ENCODE assay signal across 9 cellular contexts in the genomic region with DNA sequence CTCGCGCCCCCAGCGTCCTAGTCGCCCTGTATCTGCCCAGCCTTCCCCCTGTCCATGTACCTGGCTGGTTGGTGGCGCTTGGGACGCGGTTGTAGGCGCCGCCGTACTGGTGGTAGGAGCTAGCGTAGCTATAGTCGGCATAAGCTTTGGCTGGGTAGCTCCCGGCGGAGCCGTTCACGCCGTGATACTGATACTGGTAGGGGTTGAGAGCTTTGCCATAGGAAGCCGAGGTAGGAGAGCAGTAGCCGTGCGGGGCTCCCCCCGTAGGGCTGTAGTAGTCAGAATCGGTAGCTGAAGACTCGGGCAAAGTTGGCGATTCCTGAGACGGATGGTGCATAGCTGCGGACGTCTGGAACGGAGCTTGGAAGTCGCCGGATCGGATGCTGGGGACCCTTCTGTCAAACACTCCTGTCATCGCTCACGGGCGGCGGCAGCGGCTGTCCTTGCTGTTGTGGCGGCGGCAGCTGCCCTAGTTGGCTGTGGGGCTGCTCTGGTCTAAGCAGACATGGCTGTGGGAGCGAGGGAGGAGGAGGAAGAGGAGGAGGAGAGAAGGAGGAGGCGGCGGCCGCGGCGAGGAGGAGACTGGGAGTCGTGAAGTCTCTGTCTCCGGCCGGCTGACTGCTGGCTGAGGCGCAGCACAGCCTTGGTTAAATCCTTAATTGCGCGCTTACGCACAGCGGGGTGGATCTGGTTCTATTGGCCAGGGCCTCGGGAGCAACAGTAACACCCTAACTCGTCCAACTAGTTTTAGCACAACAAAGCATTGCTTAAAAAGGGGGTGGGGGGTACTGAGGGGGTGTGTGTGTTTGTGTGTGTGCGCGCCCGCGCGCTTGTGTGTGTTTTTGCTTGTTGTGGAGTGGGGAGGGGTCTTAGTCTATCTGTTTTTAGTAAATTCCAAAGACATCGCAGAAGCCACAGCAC. TPM values are rescaled to one million over a fixed set of nuclear protein-coding genes. Genes with fewer than 3 reads are reported as not detected.
DNase-seq lines count a peak whose midpoint lies in the region; ATAC-seq and TF ChIP-seq lines count a peak whose summit lies in the region.
"Had no signal": no experiment of that assay in that cellular context is flagged by ENCODE, and none has a peak within 500 bp of the region (broad histone marks: within the 10 kb centered on the region; RNA-seq: fewer than 3 reads in every experiment).

A gene (minus strand): TSS at position 623 of the 921 bp plus-strand sequence. CDS start 208 bp downstream, at position 415.

- no peaks in the 10 kb centered on the region for H3K9me3 Mint-ChIP-seq in activated CD8-positive, alpha-beta memory T cell treated with anti-CD3 and anti-CD28 coated beads, Interleukin-2, amount 10 ng/mL, durations not matched to agents 7 days and 5 days (ENCODE audit: low read depth)

- H3K4me1 ChIP-seq in muscle layer of duodenum (ENCODE audit: control insufficient read depth in 1 of 2, insufficient read depth in 2 of 2, low read length in 2 of 2) = peaks cover 10 to 53% of the 10 kb centered on the region in 2 donors

- H3K27ac Mint-ChIP-seq in activated CD8-positive, alpha-beta memory T cell treated with anti-CD3 and anti-CD28 coated beads, Interleukin-2, amount 10 ng/mL, durations not matched to agents 7 days and 5 days = peak within 1 kb of the TSS; percentile 64

- H3K27me3 Mint-ChIP-seq in activated CD8-positive, alpha-beta memory T cell treated with anti-CD3 and anti-CD28 coated beads, Interleukin-2, amount 10 ng/mL, durations not matched to agents 7 days and 5 days = peaks cover 89% of the 10 kb centered on the region

- H3K4me3 Mint-ChIP-seq in activated CD8-positive, alpha-beta memory T cell treated with anti-CD3 and anti-CD28 coated beads, Interleukin-2, amount 10 ng/mL, durations not matched to agents 7 days and 5 days = peak within 1 kb of the TSS; percentile 9

- peaks cover 25% of the 10 kb centered on the region for H3K4me1 Mint-ChIP-seq in activated CD8-positive, alpha-beta memory T cell treated with anti-CD3 and anti-CD28 coated beads, Interleukin-2, amount 10 ng/mL, durations not matched to agents 7 days and 5 days

- H3K9me3 ChIP-seq in muscle layer of duodenum (ENCODE audit: control insufficient read depth in 1 of 2, low read length in 2 of 2) = no peaks in the 10 kb centered on the region

- DNase-seq in activated CD8-positive, alpha-beta memory T cell treated with anti-CD3 and anti-CD28 coated beads, Interleukin-2, amount 10 ng/mL, durations not matched to agents 7 days and 5 days = no peak
- no peak for DNase-seq in activated CD8-positive, alpha-beta memory T cell treated with anti-CD3 and anti-CD28 coated beads, Interleukin-2, amount 50 U/mL, for 4 hours
- DNase-seq in NCI-H2227 treated with DMSO at 0.1 percent for 48 hours (lab: John Stamatoyannopoulos, UW) = peak; percentile 64
- DNase-seq in coronary artery (ENCODE audit: low spot score) = no peak
- DNase-seq in HK-2 (ENCODE audit: unreplicated experiment) = no peak
- DNase-seq: DND-41 had no signal

- H3K36me3 ChIP-seq in muscle layer of duodenum (ENCODE audit: control insufficient read depth in 1 of 2, insufficient read depth in 2 of 2, low read length in 2 of 2) = no peaks in the 10 kb centered on the region

- TF ChIP-seq CTCF in coronary artery (IDR thresholded peaks at IDR 0.05) = no peak

- no peak within 1 kb of the TSS for H3K27ac ChIP-seq in coronary artery
- no peak within 1 kb of the TSS for H3K27ac ChIP-seq in muscle layer of duodenum (ENCODE audit: low read length)

- H3K27me3 ChIP-seq in muscle layer of duodenum (ENCODE audit: low read depth, low read length) = peaks cover 68% of the 10 kb centered on the region

- H3K4me3 ChIP-seq in coronary artery (peak within 1 kb of the TSS; percentile 65), muscle layer of duodenum (ENCODE audit: low read depth in 1 of 2, low read length in 2 of 2) (peak within 1 kb of the TSS; percentile 28 to 68)

- no peak for ATAC-seq in activated CD8-positive, alpha-beta memory T cell treated with anti-CD3 and anti-CD28 coated beads, Interleukin-2, amount 10 ng/mL, durations not matched to agents 7 days and 5 days
- ATAC-seq in GM21737 (IDR thresholded peaks at IDR 0.05; ENCODE audit: unreplicated experiment) (no peak), GM18868 (IDR thresholded peaks at IDR 0.05; ENCODE audit: unreplicated experiment) (no peak)

- H3K36me3 Mint-ChIP-seq in activated CD8-positive, alpha-beta memory T cell treated with anti-CD3 and anti-CD28 coated beads, Interleukin-2, amount 10 ng/mL, durations not matched to agents 7 days and 5 days = peaks cover 3% of the 10 kb centered on the region

- CTCF ChIA-PET in activated CD8-positive, alpha-beta memory T cell treated with anti-CD3 and anti-CD28 coated beads, Interleukin-2, amount 10 ng/mL, durations not matched to agents 7 days and 5 days (lab: Charles Lee) = interaction anchor here (1.0 kb wide), 1 partner anchor 11 kb away, joined by 3 read pairs; no protein-coding TSS in a partner anchor

RNA-seq across cellular contexts. Expression of the gene that starts here (rescaled TPM):
- not detected for total RNA-seq in activated CD8-positive, alpha-beta memory T cell treated with anti-CD3 and anti-CD28 coated beads, Interleukin-2, amount 10 ng/mL, durations not matched to agents 7 days and 5 days
